ENCODE assay signal across 1 cellular context in genomic region chr1:214895226-214895625, GRCh38.
TF ChIP-seq lines count a peak whose summit lies in the region.

No MANE protein-coding gene starts in this region.

TF ChIP-seq in GM23338, 12 proteins besides CTCF, POLR2A, EP300 and RAD21 (continued from another document):
- TF ChIP-seq EZH2phosphoT487 (IDR thresholded peaks at IDR 0.05; ENCODE audit: unreplicated experiment) = no peak
